Comparison of ENCODE assay signal across 1 cellular context in genomic region chr1:24343412-24344089, GRCh38.
A peak's percentile ranks its signal among the peaks of the same experiment; 100 is the strongest.
TF ChIP-seq lines count a peak whose summit lies in the region.

No MANE protein-coding gene starts in this region.

TF ChIP-seq in HepG2, 621 proteins besides CTCF, POLR2A, EP300 and RAD21:
- TF ChIP-seq ZNF143 (CRISPR knock-in tag; IDR thresholded peaks at IDR 0.05): no peak
- no peak for TF ChIP-seq HBP1 (CRISPR knock-in tag; IDR thresholded peaks at IDR 0.05; ENCODE audit: low read depth)
- no peak for TF ChIP-seq ZBTB10 (CRISPR knock-in tag; IDR thresholded peaks at IDR 0.05; ENCODE audit: borderline replicate concordance)
- peak; percentile 33; the same call in 1 of the 2 replicates for TF ChIP-seq ZNF768 (CRISPR knock-in tag; IDR thresholded peaks at IDR 0.05)
- no peak for TF ChIP-seq ZNF557 (CRISPR knock-in tag; IDR thresholded peaks at IDR 0.05)
